25 cellular contexts compared by ENCODE assay signal in genomic region chr4:10345381-10345784, GRCh38.
"Had no signal": no experiment of that assay in that cellular context is flagged by ENCODE, and none has a peak within 500 bp of the region (broad histone marks: within the 10 kb centered on the region; RNA-seq: fewer than 3 reads in every experiment).

No MANE protein-coding gene starts in this region.

- H3K4me1 ChIP-seq: gastrocnemius medialis, heart left ventricle, neural progenitor cell, parathyroid adenoma, right lobe of liver, suprapubic skin, transverse colon, vagina had no signal

- H3K4me3 ChIP-seq: coronary artery, gastrocnemius medialis, heart left ventricle, hepatocyte, lower lobe of right lung, neural progenitor cell, right lobe of liver, suprapubic skin, transverse colon, vagina had no signal

- H3K27ac ChIP-seq: coronary artery, gastrocnemius medialis, heart left ventricle, hepatocyte, lower lobe of right lung, neural progenitor cell, parathyroid adenoma, right lobe of liver, suprapubic skin, transverse colon, vagina had no signal

- H3K9ac ChIP-seq: neural progenitor cell, parathyroid adenoma had no signal

- H3K4me2 ChIP-seq: hepatocyte, neural progenitor cell had no signal

- H3K36me3 ChIP-seq: gastrocnemius medialis, heart left ventricle, lower lobe of right lung, neural progenitor cell, right lobe of liver, suprapubic skin, transverse colon, vagina had no signal

- H2AFZ ChIP-seq: hepatocyte, neural progenitor cell, parathyroid adenoma had no signal

- DNase-seq: dermis blood vessel endothelial cell; effector memory CD4-positive, alpha-beta T cell; gastrocnemius medialis; heart left ventricle; kidney glomerular epithelial cell; left ventricle myocardium superior; lower lobe of right lung; midbrain; naive thymus-derived CD4-positive, alpha-beta T cell; right lobe of liver; small intestine; stimulated activated CD4-positive, alpha-beta T cell treated with anti-CD3 and anti-CD28 coated beads, Interleukin-12 subunit alpha, Interleukin-12 subunit beta, amount 100 ng/mL, for 4 hours; stimulated activated CD4-positive, alpha-beta T cell treated with anti-CD3 and anti-CD28 coated beads, Interleukin-1b, Interleukin-23, amount 100 ng/mL, for 48 hours; stimulated activated CD4-positive, alpha-beta T cell treated with anti-CD3 and anti-CD28 coated beads, Interleukin-4, amount 100 ng/mL, for 1 hour; stimulated activated CD8-positive, alpha-beta memory T cell treated with anti-CD3 and anti-CD28 coated beads, Interleukin-4, amount 100 ng/mL, for 48 hours; stimulated activated naive CD4-positive, alpha-beta T cell; stimulated activated naive CD8-positive, alpha-beta T cell treated with anti-CD3 and anti-CD28 coated beads, Interleukin-15, amount 100 ng/mL, for 72 hours; transverse colon had no signal

- FAIRE-seq: endothelial cell of umbilical vein, small intestine had no signal

- H3K27me3 ChIP-seq: gastrocnemius medialis, neural progenitor cell, right lobe of liver, suprapubic skin, transverse colon, vagina had no signal

- H3K79me2 ChIP-seq: hepatocyte, parathyroid adenoma had no signal

- H3K9me3 ChIP-seq: gastrocnemius medialis, heart left ventricle, lower lobe of right lung, right lobe of liver, suprapubic skin, transverse colon, vagina had no signal
